Comparison of ENCODE assay signal across 27 cellular contexts in the genomic region with DNA sequence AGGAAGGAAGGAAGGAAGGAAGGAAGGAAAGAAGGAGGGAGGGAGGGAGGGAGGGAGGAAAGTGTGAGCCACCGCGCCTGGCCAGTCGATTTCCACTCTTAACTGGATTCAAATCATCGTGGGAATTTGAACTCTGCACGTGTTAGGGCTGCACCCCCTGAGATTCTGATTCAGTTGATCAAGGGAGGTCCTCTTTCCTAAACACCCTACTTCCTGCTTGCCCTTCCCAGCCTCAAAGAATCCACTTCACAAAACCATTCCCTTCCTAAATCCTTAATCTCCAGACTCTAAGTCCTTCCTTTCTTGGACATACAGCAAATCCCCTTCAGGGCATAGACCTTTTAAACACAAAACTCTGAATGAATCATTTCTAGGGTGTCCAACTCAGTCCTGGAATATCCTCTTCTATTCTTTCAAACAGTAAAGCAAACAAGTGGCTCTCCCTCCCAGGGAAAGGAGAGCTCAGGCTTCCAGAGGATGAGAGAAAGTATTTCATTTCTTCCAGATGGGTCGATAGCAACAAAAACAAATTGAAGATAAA.
DNase-seq lines count a peak whose midpoint lies in the region; ATAC-seq, FAIRE-seq and TF ChIP-seq lines count a peak whose summit lies in the region.
"Had no signal": no experiment of that assay in that cellular context is flagged by ENCODE, and none has a peak within 500 bp of the region (broad histone marks: within the 10 kb centered on the region; RNA-seq: fewer than 3 reads in every experiment).

No MANE protein-coding gene starts in this region.

- no peak overlapping the region for H2BK5ac ChIP-seq in mesendoderm (ENCODE audit: low read length)

- H3K27ac ChIP-seq in breast epithelium (no peak overlapping the region), esophagus (ENCODE audit: low read depth in 2 of 2, low read length in 1 of 2) (peak overlapping the region; percentile 77 to 92), mesendoderm (ENCODE audit: low read depth, low read length) (no peak overlapping the region)
- H3K27ac ChIP-seq: suprapubic skin, VCaP had no signal

- peak overlapping the region; percentile 29 for H3K4me3 Mint-ChIP-seq in MCF 10A (ENCODE audit: unreplicated experiment)
- H3K4me3 Mint-ChIP-seq: activated naive CD8-positive, alpha-beta T cell treated with anti-CD3 and anti-CD28 coated beads, Interleukin-2, amount 50 U/mL, for 24 hours; activated T-cell treated with anti-CD3 and anti-CD28 coated beads, Interleukin-2, amount 50 U/mL, for 24 hours; CD4-positive, CD25-positive, alpha-beta regulatory T cell; memory B cell; neural crest cell; stimulated activated naive B cell treated with anti-CD40 and anti-IgM and Interleukin-4, amounts not matched to agents 10 μg/mL and 1 μg/mL and 100 μg/mL, for 72 hours had no signal

- no peaks in the 10 kb centered on the region for H3K27me3 Mint-ChIP-seq in MCF 10A (ENCODE audit: insufficient read depth, unreplicated experiment)

- 69 to 72% methylated on average over 6 of the region's 6 CpGs for WGBS in esophagus, 2 donors
- WGBS in mesendoderm (ENCODE audit: extremely low coverage, insufficient coverage, low lambda C conversion rate): no CpG with 5 or more reads among the region's 6 CpGs

- H3K36me3 ChIP-seq in breast epithelium: no peaks in the 10 kb centered on the region
- H3K36me3 ChIP-seq in esophagus (ENCODE audit: control insufficient read depth in 2 of 2, insufficient read depth in 2 of 2, low read length in 1 of 2): no peaks in the 10 kb centered on the region
- no peaks in the 10 kb centered on the region for H3K36me3 ChIP-seq in mesendoderm (ENCODE audit: control insufficient read depth, insufficient read depth, low read length)
- H3K36me3 ChIP-seq: suprapubic skin had no signal

- FAIRE-seq in frontal cortex (lab: Jason Lieb, UNC): no peak

- peaks cover 26% of the 10 kb centered on the region for H3K4me1 Mint-ChIP-seq in MCF 10A (ENCODE audit: insufficient read depth, unreplicated experiment)
- H3K4me1 Mint-ChIP-seq: activated naive CD8-positive, alpha-beta T cell treated with anti-CD3 and anti-CD28 coated beads, Interleukin-2, amount 50 U/mL, for 24 hours; CD4-positive, CD25-positive, alpha-beta regulatory T cell; memory B cell; neural crest cell; stimulated activated naive B cell treated with anti-CD40 and anti-IgM and Interleukin-4, amounts not matched to agents 10 μg/mL and 1 μg/mL and 100 μg/mL, for 72 hours had no signal

- peak; percentile 73 for DNase-seq in MCF 10A (ENCODE audit: unreplicated experiment)
- DNase-seq in breast epithelium (ENCODE audit: low spot score in 2 of 2): no peak
- DNase-seq in RPMI7951 (ENCODE audit: low read depth): peak; percentile 80
- DNase-seq in frontal cortex (ENCODE audit: low spot score in 2 of 2): no peak
- DNase-seq in mesendoderm: no peak
- DNase-seq: activated CD4-positive, alpha-beta T cell treated with anti-CD3 and anti-CD28 coated beads for 4 hours; activated CD8-positive, alpha-beta memory T cell treated with anti-CD3 and anti-CD28 coated beads for 24 hours; activated gamma-delta T cell treated with Interleukin-2 at 50 U/mL for 16 hours; activated naive CD8-positive, alpha-beta T cell treated with anti-CD3 and anti-CD28 coated beads, Interleukin-2, amount 50 U/mL, for 24 hours; activated T-cell treated with anti-CD3 and anti-CD28 coated beads, Interleukin-2, amount 50 U/mL, for 24 hours; CD4-positive, CD25-positive, alpha-beta regulatory T cell; H7; Karpas-422; MV-4-11; NCI-H1436 treated with DMSO at 0.1 percent for 48 hours; NCI-H446 treated with DMSO at 0.1 percent for 48 hours; NCI-H82; posterior cingulate gyrus; stimulated activated naive B cell treated with anti-CD40 and anti-IgM and Interleukin-4, amounts not matched to agents 10 μg/mL and 1 μg/mL and 100 μg/mL, for 72 hours had no signal

- no peak overlapping the region for H3K4me2 ChIP-seq in mesendoderm (ENCODE audit: low read length)

- no peak overlapping the region for H3K9ac ChIP-seq in mesendoderm (ENCODE audit: low read length)

- H3K18ac ChIP-seq in mesendoderm (ENCODE audit: low read length): no peak overlapping the region

- no peak overlapping the region for H4K5ac ChIP-seq in mesendoderm (ENCODE audit: low read length)

- H2AK5ac ChIP-seq in mesendoderm (ENCODE audit: low read length): no peak overlapping the region

- CTCF ChIA-PET in MCF 10A (lab: Yijun Ruan, JAX): interaction anchor here (0.6 kb wide), 1 partner anchor 19 kb away, joined by 3 read pairs; no protein-coding TSS in a partner anchor

- H3K79me2 ChIP-seq in mesendoderm (ENCODE audit: control insufficient read depth, insufficient read depth, low read length): no peaks in the 10 kb centered on the region

- H3K27me3 ChIP-seq in breast epithelium (no peaks in the 10 kb centered on the region), esophagus (ENCODE audit: control insufficient read depth in 1 of 2, insufficient read depth in 2 of 2, low read length in 2 of 2) (no peaks in the 10 kb centered on the region), mesendoderm (ENCODE audit: insufficient read depth, low read length, poor library complexity) (no peaks in the 10 kb centered on the region)
- H3K27me3 ChIP-seq: suprapubic skin had no signal

- intact Hi-C loops in MCF 10A (cut with micrococcal nuclease) (no loop called here), breast epithelium (cut with DNase I; ENCODE audit: low total_unique reads) (no loop called here)

- no TSS peak for BruUV-seq in MCF 10A (replicated peaks; lab: Mats Ljungman, UMichigan)

- H3K23ac ChIP-seq in mesendoderm (ENCODE audit: low read length): no peak overlapping the region

- TF ChIP-seq POLR2A in breast epithelium (IDR thresholded peaks at IDR 0.05): no peak
- TF ChIP-seq POLR2A in GM18505 (IDR thresholded peaks at IDR 0.05; ENCODE audit: borderline replicate concordance, extremely low read depth, insufficient read depth, insufficient read length): no peak

- no peak overlapping the region for H3K4ac ChIP-seq in mesendoderm (ENCODE audit: low read depth, low read length)

- POLR2A ChIA-PET in MCF 10A (lab: Yijun Ruan, JAX): interaction anchor here (0.6 to 1.7 kb wide), 7 partner anchors 11 to 67 kb away, joined by 3 to 14 read pairs (median 4); a partner anchor contains a TSS

- H3K79me1 ChIP-seq in mesendoderm (ENCODE audit: low read length): no peaks in the 10 kb centered on the region

- no peak overlapping the region for H2BK15ac ChIP-seq in mesendoderm (replicated peaks; ENCODE audit: low read depth)

- H3K4me1 ChIP-seq in breast epithelium (no peaks in the 10 kb centered on the region), esophagus (ENCODE audit: control insufficient read depth in 2 of 2, insufficient read depth in 2 of 2, low read length in 1 of 2) (peaks cover 0 to 3% of the 10 kb centered on the region in 2 donors), mesendoderm (ENCODE audit: control insufficient read depth, low read depth, low read length) (no peaks in the 10 kb centered on the region)
- H3K4me1 ChIP-seq: suprapubic skin had no signal

- H3K4me3 ChIP-seq in breast epithelium (no peak overlapping the region), esophagus (ENCODE audit: low read depth in 1 of 2, low read length in 2 of 2) (no peak overlapping the region), mesendoderm (ENCODE audit: low read length) (no peak overlapping the region)
- H3K4me3 ChIP-seq: suprapubic skin had no signal

- no peak overlapping the region for H3K56ac ChIP-seq in mesendoderm (ENCODE audit: low read length)

- H3K9me3 Mint-ChIP-seq in MCF 10A (ENCODE audit: unreplicated experiment): peaks cover 11% of the 10 kb centered on the region

- H3K9me3 ChIP-seq in breast epithelium: peaks cover under 1 to 6% of the 10 kb centered on the region in 2 donors
- H3K9me3 ChIP-seq in esophagus (ENCODE audit: control insufficient read depth in 2 of 2, insufficient read depth in 1 of 2, low read depth in 1 of 2, low read length in 1 of 2): peaks cover 2 to 3% of the 10 kb centered on the region in 2 donors
- H3K9me3 ChIP-seq: suprapubic skin had no signal

- peak overlapping the region; percentile 87 for H3K27ac Mint-ChIP-seq in MCF 10A (ENCODE audit: low read depth, unreplicated experiment)
- H3K27ac Mint-ChIP-seq: activated naive CD8-positive, alpha-beta T cell treated with anti-CD3 and anti-CD28 coated beads, Interleukin-2, amount 50 U/mL, for 24 hours; CD4-positive, CD25-positive, alpha-beta regulatory T cell; memory B cell; stimulated activated naive B cell treated with anti-CD40 and anti-IgM and Interleukin-4, amounts not matched to agents 10 μg/mL and 1 μg/mL and 100 μg/mL, for 72 hours had no signal

- H3K36me3 Mint-ChIP-seq in MCF 10A (ENCODE audit: insufficient read depth, unreplicated experiment): no peaks in the 10 kb centered on the region
- H3K36me3 Mint-ChIP-seq: CD4-positive, CD25-positive, alpha-beta regulatory T cell; memory B cell; stimulated activated naive B cell treated with anti-CD40 and anti-IgM and Interleukin-4, amounts not matched to agents 10 μg/mL and 1 μg/mL and 100 μg/mL, for 72 hours had no signal

- ATAC-seq in GM18505 (IDR thresholded peaks at IDR 0.05; ENCODE audit: unreplicated experiment) (no peak), HG02970 (IDR thresholded peaks at IDR 0.05; ENCODE audit: low FRiP score, unreplicated experiment) (no peak)
- ATAC-seq: sciatic nerve had no signal

- H4K8ac ChIP-seq in mesendoderm (ENCODE audit: low read depth, low read length): no peak overlapping the region

- no peak overlapping the region for H2BK120ac ChIP-seq in mesendoderm (ENCODE audit: low read depth, low read length)

- TF ChIP-seq CTCF in MCF 10A (IDR thresholded peaks at IDR 0.05; ENCODE audit: unreplicated experiment) (no peak), breast epithelium (IDR thresholded peaks at IDR 0.05) (no peak)

Comparison
In these comparisons a context has a peak if more than half of its experiments do, and no peak if none do; other contexts are left out.
1. DNase-seq: peak in MCF 10A (single experiment) and RPMI7951 (single experiment); none in breast epithelium (0 of 2), frontal cortex (0 of 2) and mesendoderm (single experiment).
2. H3K27ac ChIP-seq: peak in esophagus (2 of 2); none in breast epithelium (0 of 2) and mesendoderm (single experiment).